Comparison of ENCODE assay signal across 4 cellular contexts in the genomic region with DNA sequence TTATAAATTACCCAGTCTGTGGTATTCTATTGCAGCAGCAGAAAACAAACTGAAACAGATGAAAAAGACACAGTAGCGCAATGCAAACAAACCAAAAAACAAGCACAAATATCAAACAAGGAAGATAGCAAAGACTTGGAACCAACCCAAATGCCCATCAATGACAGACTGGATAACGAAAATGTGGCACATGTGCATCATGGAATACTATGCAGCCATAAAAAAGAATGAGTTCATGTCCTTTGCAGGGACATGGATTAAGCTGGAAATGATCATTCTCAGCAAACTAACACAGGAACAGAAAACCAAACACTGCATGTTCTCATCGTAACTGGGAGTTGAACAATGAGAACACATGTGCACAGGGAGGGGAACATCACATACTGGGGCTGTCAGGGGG. TPM values are rescaled to one million over a fixed set of nuclear protein-coding genes. Genes with fewer than 3 reads are reported as not detected.
"Had no signal": no experiment of that assay in that cellular context is flagged by ENCODE, and none has a peak within 500 bp of the region (broad histone marks: within the 10 kb centered on the region; RNA-seq: fewer than 3 reads in every experiment).

No MANE protein-coding gene starts in this region.

RNA-seq across cellular contexts. Expression of a gene that starts 30.2 kb away (rescaled TPM):
- total RNA-seq: LHCN-M2, M059J, MCF 10A, NCI-H460 had no signal
